1 cellular context compared by ENCODE assay signal in the genomic region with DNA sequence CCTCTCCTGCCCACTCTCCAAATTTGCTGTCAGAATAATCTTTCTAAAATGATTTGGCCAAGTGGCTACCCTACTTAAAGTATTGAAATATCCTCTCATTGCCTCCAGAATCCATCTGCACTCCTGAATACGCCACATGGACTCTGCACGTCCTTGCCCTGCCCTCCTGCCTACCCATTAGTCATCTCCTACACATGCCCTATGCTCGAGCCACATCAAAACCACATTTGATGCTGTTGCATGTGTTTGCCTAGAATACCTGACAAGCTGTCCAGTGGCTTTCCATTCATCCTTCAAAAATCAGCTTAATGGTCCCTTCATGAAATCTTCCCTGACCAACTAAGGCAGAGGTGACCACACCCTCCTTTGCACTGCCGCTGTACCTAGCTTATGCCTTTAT.
TF ChIP-seq lines count a peak whose summit lies in the region.

No MANE protein-coding gene starts in this region.

TF ChIP-seq in HCT116, 20 proteins besides CTCF, POLR2A, EP300 and RAD21:
- TF ChIP-seq ZBTB33 (IDR thresholded peaks at IDR 0.05; ENCODE audit: extremely low read depth, insufficient replicate concordance, low read length) (no peak), FOSL1 (IDR thresholded peaks at IDR 0.05; ENCODE audit: low read depth) (peak; percentile 41; the same call in 1 of the 2 replicates), CBX3 (IDR thresholded peaks at IDR 0.05; ENCODE audit: low read depth) (peak; percentile 68; the same call in 1 of the 2 replicates), POLR2AphosphoS5 (IDR thresholded peaks at IDR 0.05; ENCODE audit: low read depth, low read length) (peak; percentile 26; the same call in 1 of the 2 replicates), EZH2phosphoT487 (IDR thresholded peaks at IDR 0.05; ENCODE audit: borderline replicate concordance) (no peak), MAX (IDR thresholded peaks at IDR 0.05) (peak; percentile 87), JUND (IDR thresholded peaks at IDR 0.05) (peak; percentile 50; the same call in 1 of the 2 replicates), EZH2 (IDR thresholded peaks at IDR 0.05) (no peak), SP1 (IDR thresholded peaks at IDR 0.05; ENCODE audit: low read depth) (peak; percentile 62), ZNF274 (IDR thresholded peaks at IDR 0.05; ENCODE audit: low read depth, low read length) (no peak), SIN3A (IDR thresholded peaks at IDR 0.05; ENCODE audit: low read depth) (peak; percentile 45; the same call in 1 of the 2 replicates)
- TF ChIP-seq, protein P1, sequence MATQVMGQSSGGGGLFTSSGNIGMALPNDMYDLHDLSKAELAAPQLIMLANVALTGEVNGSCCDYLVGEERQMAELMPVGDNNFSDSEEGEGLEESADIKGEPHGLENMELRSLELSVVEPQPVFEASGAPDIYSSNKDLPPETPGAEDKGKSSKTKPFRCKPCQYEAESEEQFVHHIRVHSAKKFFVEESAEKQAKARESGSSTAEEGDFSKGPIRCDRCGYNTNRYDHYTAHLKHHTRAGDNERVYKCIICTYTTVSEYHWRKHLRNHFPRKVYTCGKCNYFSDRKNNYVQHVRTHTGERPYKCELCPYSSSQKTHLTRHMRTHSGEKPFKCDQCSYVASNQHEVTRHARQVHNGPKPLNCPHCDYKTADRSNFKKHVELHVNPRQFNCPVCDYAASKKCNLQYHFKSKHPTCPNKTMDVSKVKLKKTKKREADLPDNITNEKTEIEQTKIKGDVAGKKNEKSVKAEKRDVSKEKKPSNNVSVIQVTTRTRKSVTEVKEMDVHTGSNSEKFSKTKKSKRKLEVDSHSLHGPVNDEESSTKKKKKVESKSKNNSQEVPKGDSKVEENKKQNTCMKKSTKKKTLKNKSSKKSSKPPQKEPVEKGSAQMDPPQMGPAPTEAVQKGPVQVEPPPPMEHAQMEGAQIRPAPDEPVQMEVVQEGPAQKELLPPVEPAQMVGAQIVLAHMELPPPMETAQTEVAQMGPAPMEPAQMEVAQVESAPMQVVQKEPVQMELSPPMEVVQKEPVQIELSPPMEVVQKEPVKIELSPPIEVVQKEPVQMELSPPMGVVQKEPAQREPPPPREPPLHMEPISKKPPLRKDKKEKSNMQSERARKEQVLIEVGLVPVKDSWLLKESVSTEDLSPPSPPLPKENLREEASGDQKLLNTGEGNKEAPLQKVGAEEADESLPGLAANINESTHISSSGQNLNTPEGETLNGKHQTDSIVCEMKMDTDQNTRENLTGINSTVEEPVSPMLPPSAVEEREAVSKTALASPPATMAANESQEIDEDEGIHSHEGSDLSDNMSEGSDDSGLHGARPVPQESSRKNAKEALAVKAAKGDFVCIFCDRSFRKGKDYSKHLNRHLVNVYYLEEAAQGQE (IDR thresholded peaks at IDR 0.05; ENCODE audit: low read depth): no peak
TF ChIP-seq in HCT116: peak in this region for 7.
